Comparison of ENCODE assay signal across 2 cellular contexts in the genomic region with DNA sequence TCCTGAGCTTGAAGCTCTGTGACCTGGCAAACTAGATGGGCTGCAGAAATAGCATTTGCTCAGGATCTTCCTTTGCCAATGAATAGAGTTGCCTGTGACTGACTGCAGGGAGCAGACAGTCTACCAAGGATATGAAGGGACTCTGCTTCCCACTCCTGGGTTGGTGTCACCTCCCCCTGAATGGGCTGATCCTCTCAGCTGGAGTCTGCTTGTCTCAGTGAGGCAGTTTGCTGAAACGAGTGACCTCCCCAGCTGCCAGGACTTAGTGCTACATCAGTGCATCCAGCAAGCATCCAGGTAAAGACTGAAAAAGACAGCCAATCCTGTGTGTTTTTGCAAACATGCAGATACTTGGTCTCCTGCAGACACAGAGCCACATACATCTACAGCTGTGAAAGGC.
TF ChIP-seq lines count a peak whose summit lies in the region.

No MANE protein-coding gene starts in this region.

TF ChIP-seq in GM23338, 12 proteins besides CTCF, POLR2A, EP300 and RAD21 (continued from another document):
- TF ChIP-seq, protein P1, sequence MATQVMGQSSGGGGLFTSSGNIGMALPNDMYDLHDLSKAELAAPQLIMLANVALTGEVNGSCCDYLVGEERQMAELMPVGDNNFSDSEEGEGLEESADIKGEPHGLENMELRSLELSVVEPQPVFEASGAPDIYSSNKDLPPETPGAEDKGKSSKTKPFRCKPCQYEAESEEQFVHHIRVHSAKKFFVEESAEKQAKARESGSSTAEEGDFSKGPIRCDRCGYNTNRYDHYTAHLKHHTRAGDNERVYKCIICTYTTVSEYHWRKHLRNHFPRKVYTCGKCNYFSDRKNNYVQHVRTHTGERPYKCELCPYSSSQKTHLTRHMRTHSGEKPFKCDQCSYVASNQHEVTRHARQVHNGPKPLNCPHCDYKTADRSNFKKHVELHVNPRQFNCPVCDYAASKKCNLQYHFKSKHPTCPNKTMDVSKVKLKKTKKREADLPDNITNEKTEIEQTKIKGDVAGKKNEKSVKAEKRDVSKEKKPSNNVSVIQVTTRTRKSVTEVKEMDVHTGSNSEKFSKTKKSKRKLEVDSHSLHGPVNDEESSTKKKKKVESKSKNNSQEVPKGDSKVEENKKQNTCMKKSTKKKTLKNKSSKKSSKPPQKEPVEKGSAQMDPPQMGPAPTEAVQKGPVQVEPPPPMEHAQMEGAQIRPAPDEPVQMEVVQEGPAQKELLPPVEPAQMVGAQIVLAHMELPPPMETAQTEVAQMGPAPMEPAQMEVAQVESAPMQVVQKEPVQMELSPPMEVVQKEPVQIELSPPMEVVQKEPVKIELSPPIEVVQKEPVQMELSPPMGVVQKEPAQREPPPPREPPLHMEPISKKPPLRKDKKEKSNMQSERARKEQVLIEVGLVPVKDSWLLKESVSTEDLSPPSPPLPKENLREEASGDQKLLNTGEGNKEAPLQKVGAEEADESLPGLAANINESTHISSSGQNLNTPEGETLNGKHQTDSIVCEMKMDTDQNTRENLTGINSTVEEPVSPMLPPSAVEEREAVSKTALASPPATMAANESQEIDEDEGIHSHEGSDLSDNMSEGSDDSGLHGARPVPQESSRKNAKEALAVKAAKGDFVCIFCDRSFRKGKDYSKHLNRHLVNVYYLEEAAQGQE (IDR thresholded peaks at IDR 0.05; ENCODE audit: unreplicated experiment), result no peak
- TF ChIP-seq CREB1 (CRISPR knock-in tag; IDR thresholded peaks at IDR 0.05; ENCODE audit: low read depth) (no peak), EZH2phosphoT487 (IDR thresholded peaks at IDR 0.05; ENCODE audit: unreplicated experiment) (no peak), NANOG (IDR thresholded peaks at IDR 0.05; ENCODE audit: borderline replicate concordance) (no peak), ZNF331 (CRISPR knock-in tag; IDR thresholded peaks at IDR 0.05; ENCODE audit: low read depth) (no peak), STAT1 (IDR thresholded peaks at IDR 0.05; ENCODE audit: unreplicated experiment) (no peak), ZNF114 (CRISPR knock-in tag; IDR thresholded peaks at IDR 0.05) (no peak)
- TF ChIP-seq, protein P2, sequence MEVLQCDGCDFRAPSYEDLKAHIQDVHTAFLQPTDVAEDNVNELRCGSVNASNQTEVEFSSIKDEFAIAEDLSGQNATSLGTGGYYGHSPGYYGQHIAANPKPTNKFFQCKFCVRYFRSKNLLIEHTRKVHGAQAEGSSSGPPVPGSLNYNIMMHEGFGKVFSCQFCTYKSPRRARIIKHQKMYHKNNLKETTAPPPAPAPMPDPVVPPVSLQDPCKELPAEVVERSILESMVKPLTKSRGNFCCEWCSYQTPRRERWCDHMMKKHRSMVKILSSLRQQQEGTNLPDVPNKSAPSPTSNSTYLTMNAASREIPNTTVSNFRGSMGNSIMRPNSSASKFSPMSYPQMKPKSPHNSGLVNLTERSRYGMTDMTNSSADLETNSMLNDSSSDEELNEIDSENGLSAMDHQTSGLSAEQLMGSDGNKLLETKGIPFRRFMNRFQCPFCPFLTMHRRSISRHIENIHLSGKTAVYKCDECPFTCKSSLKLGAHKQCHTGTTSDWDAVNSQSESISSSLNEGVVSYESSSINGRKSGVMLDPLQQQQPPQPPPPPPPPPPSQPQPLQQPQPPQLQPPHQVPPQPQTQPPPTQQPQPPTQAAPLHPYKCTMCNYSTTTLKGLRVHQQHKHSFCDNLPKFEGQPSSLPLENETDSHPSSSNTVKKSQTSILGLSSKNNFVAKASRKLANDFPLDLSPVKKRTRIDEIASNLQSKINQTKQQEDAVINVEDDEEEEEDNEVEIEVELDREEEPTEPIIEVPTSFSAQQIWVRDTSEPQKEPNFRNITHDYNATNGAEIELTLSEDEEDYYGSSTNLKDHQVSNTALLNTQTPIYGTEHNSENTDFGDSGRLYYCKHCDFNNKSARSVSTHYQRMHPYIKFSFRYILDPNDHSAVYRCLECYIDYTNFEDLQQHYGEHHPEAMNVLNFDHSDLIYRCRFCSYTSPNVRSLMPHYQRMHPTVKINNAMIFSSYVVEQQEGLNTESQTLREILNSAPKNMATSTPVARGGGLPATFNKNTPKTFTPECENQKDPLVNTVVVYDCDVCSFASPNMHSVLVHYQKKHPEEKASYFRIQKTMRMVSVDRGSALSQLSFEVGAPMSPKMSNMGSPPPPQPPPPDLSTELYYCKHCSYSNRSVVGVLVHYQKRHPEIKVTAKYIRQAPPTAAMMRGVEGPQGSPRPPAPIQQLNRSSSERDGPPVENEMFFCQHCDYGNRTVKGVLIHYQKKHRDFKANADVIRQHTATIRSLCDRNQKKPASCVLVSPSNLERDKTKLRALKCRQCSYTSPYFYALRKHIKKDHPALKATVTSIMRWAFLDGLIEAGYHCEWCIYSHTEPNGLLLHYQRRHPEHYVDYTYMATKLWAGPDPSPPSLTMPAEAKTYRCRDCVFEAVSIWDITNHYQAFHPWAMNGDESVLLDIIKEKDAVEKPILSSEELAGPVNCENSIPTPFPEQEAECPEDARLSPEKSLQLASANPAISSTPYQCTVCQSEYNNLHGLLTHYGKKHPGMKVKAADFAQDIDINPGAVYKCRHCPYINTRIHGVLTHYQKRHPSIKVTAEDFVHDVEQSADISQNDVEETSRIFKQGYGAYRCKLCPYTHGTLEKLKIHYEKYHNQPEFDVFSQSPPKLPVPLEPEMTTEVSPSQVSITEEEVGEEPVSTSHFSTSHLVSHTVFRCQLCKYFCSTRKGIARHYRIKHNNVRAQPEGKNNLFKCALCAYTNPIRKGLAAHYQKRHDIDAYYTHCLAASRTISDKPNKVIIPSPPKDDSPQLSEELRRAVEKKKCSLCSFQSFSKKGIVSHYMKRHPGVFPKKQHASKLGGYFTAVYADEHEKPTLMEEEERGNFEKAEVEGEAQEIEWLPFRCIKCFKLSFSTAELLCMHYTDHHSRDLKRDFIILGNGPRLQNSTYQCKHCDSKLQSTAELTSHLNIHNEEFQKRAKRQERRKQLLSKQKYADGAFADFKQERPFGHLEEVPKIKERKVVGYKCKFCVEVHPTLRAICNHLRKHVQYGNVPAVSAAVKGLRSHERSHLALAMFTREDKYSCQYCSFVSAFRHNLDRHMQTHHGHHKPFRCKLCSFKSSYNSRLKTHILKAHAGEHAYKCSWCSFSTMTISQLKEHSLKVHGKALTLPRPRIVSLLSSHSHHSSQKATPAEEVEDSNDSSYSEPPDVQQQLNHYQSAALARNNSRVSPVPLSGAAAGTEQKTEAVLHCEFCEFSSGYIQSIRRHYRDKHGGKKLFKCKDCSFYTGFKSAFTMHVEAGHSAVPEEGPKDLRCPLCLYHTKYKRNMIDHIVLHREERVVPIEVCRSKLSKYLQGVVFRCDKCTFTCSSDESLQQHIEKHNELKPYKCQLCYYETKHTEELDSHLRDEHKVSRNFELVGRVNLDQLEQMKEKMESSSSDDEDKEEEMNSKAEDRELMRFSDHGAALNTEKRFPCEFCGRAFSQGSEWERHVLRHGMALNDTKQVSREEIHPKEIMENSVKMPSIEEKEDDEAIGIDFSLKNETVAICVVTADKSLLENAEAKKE (CRISPR knock-in tag; IDR thresholded peaks at IDR 0.05), result no peak
- TF ChIP-seq, protein P3, sequence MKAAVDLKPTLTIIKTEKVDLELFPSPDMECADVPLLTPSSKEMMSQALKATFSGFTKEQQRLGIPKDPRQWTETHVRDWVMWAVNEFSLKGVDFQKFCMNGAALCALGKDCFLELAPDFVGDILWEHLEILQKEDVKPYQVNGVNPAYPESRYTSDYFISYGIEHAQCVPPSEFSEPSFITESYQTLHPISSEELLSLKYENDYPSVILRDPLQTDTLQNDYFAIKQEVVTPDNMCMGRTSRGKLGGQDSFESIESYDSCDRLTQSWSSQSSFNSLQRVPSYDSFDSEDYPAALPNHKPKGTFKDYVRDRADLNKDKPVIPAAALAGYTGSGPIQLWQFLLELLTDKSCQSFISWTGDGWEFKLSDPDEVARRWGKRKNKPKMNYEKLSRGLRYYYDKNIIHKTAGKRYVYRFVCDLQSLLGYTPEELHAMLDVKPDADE (IDR thresholded peaks at IDR 0.05), result no peak

TF ChIP-seq in WTC11, 78 proteins besides CTCF, POLR2A, EP300 and RAD21 (continued from another document):
- TF ChIP-seq, protein P4, sequence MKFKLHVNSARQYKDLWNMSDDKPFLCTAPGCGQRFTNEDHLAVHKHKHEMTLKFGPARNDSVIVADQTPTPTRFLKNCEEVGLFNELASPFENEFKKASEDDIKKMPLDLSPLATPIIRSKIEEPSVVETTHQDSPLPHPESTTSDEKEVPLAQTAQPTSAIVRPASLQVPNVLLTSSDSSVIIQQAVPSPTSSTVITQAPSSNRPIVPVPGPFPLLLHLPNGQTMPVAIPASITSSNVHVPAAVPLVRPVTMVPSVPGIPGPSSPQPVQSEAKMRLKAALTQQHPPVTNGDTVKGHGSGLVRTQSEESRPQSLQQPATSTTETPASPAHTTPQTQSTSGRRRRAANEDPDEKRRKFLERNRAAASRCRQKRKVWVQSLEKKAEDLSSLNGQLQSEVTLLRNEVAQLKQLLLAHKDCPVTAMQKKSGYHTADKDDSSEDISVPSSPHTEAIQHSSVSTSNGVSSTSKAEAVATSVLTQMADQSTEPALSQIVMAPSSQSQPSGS (CRISPR knock-in tag; IDR thresholded peaks at IDR 0.05; ENCODE audit: borderline replicate concordance, low read depth), result no peak
- TF ChIP-seq HMGA2 (CRISPR knock-in tag; IDR thresholded peaks at IDR 0.05), result no peak
- TF ChIP-seq, protein P5, sequence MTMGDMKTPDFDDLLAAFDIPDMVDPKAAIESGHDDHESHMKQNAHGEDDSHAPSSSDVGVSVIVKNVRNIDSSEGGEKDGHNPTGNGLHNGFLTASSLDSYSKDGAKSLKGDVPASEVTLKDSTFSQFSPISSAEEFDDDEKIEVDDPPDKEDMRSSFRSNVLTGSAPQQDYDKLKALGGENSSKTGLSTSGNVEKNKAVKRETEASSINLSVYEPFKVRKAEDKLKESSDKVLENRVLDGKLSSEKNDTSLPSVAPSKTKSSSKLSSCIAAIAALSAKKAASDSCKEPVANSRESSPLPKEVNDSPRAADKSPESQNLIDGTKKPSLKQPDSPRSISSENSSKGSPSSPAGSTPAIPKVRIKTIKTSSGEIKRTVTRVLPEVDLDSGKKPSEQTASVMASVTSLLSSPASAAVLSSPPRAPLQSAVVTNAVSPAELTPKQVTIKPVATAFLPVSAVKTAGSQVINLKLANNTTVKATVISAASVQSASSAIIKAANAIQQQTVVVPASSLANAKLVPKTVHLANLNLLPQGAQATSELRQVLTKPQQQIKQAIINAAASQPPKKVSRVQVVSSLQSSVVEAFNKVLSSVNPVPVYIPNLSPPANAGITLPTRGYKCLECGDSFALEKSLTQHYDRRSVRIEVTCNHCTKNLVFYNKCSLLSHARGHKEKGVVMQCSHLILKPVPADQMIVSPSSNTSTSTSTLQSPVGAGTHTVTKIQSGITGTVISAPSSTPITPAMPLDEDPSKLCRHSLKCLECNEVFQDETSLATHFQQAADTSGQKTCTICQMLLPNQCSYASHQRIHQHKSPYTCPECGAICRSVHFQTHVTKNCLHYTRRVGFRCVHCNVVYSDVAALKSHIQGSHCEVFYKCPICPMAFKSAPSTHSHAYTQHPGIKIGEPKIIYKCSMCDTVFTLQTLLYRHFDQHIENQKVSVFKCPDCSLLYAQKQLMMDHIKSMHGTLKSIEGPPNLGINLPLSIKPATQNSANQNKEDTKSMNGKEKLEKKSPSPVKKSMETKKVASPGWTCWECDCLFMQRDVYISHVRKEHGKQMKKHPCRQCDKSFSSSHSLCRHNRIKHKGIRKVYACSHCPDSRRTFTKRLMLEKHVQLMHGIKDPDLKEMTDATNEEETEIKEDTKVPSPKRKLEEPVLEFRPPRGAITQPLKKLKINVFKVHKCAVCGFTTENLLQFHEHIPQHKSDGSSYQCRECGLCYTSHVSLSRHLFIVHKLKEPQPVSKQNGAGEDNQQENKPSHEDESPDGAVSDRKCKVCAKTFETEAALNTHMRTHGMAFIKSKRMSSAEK (CRISPR knock-in tag; IDR thresholded peaks at IDR 0.05; ENCODE audit: borderline replicate concordance), result no peak
- no peak for TF ChIP-seq TEAD1 (CRISPR knock-in tag; IDR thresholded peaks at IDR 0.05)
- TF ChIP-seq SP1 (CRISPR knock-in tag; conservative IDR thresholded peaks at IDR 0.05), result no peak
- TF ChIP-seq ETV6 (CRISPR knock-in tag; IDR thresholded peaks at IDR 0.05), result no peak
- no peak for TF ChIP-seq ESRRA (CRISPR knock-in tag; IDR thresholded peaks at IDR 0.05; ENCODE audit: borderline replicate concordance)
- TF ChIP-seq, protein P6, sequence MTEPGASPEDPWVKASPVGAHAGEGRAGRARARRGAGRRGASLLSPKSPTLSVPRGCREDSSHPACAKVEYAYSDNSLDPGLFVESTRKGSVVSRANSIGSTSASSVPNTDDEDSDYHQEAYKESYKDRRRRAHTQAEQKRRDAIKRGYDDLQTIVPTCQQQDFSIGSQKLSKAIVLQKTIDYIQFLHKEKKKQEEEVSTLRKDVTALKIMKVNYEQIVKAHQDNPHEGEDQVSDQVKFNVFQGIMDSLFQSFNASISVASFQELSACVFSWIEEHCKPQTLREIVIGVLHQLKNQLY (CRISPR knock-in tag; IDR thresholded peaks at IDR 0.05), result no peak
- no peak for TF ChIP-seq RELA (CRISPR knock-in tag; IDR thresholded peaks at IDR 0.05; ENCODE audit: borderline replicate concordance)
- TF ChIP-seq, protein P7, sequence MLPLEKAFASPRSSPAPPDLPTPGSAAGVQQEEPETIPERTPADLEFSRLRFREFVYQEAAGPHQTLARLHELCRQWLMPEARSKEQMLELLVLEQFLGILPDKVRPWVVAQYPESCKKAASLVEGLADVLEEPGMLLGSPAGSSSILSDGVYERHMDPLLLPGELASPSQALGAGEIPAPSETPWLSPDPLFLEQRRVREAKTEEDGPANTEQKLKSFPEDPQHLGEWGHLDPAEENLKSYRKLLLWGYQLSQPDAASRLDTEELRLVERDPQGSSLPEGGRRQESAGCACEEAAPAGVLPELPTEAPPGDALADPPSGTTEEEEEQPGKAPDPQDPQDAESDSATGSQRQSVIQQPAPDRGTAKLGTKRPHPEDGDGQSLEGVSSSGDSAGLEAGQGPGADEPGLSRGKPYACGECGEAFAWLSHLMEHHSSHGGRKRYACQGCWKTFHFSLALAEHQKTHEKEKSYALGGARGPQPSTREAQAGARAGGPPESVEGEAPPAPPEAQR (CRISPR knock-in tag; IDR thresholded peaks at IDR 0.05), result no peak
- no peak for TF ChIP-seq NR1H2 (CRISPR knock-in tag; IDR thresholded peaks at IDR 0.05)
TF ChIP-seq in WTC11: peak in this region for 0.
